18 cellular contexts compared by ENCODE assay signal in genomic region chr13:94988654-94989053, GRCh38.
DNase-seq lines count a peak whose midpoint lies in the region; ATAC-seq and TF ChIP-seq lines count a peak whose summit lies in the region.
"Had no signal": no experiment of that assay in that cellular context is flagged by ENCODE, and none has a peak within 500 bp of the region (broad histone marks: within the 10 kb centered on the region; RNA-seq: fewer than 3 reads in every experiment).

No MANE protein-coding gene starts in this region.

- no peaks in the 10 kb centered on the region for H3K36me3 ChIP-seq in A673 (ENCODE audit: insufficient read depth, low read length, poor library complexity, severe bottlenecking)
- H3K36me3 ChIP-seq: breast epithelium had no signal

- in situ Hi-C loops in ACHN (cut with HindIII; ENCODE audit: low pct_ligation_motif_present, low pct_unique_long_range_greater_than_20kb, low sequenced_read_pairs): no loop called here

- no peak overlapping the region for H3K27ac ChIP-seq in A673 (ENCODE audit: low read depth, low read length, poor library complexity, severe bottlenecking)
- H3K27ac ChIP-seq: breast epithelium, hepatocyte had no signal

- peaks cover 7% of the 10 kb centered on the region for H3K27me3 ChIP-seq in A673 (replicated peaks; ENCODE audit: insufficient read depth, low read depth, low read length, poor library complexity)
- H3K27me3 ChIP-seq: breast epithelium, hepatocyte had no signal

- H3K4me3 ChIP-seq in A673 (ENCODE audit: low read depth, low read length, poor library complexity, severe bottlenecking): no peak overlapping the region
- H3K4me3 ChIP-seq: breast epithelium, hepatocyte had no signal

- peak; percentile 18 for DNase-seq in A673 (ENCODE audit: low spot score)
- peak; percentile 4 for DNase-seq in NCI-H510A (lab: John Stamatoyannopoulos, UW)
- peak; percentile 9 for DNase-seq in dermis blood vessel endothelial cell
- DNase-seq in Right ventricle myocardium superior: no peak
- DNase-seq in dedifferentiated amniotic fluid mesenchymal stem cell (ENCODE audit: extremely low spot score): no peak
- DNase-seq in ACHN: no peak
- DNase-seq: activated CD8-positive, alpha-beta memory T cell treated with anti-CD3 and anti-CD28 coated beads, Interleukin-2, amount 10 ng/mL, durations not matched to agents 7 days and 5 days; activated naive CD4-positive, alpha-beta T cell treated with Interleukin-2 at 50 U/mL for 16 hours; C1 segment of cervical spinal cord; GOT3; NCI-H524; stimulated activated naive CD4-positive, alpha-beta T cell had no signal

- POLR2A ChIA-PET in A673 (lab: Charles Lee; ENCODE audit: low non-redundant PET): no interaction called here

- ATAC-seq in GM19351 (IDR thresholded peaks at IDR 0.05; ENCODE audit: unreplicated experiment): peak; percentile 55
- ATAC-seq in HG03432 (IDR thresholded peaks at IDR 0.05; ENCODE audit: unreplicated experiment): no peak
- no peak for ATAC-seq in Right ventricle myocardium superior (ENCODE audit: poor library complexity)
- ATAC-seq: activated CD8-positive, alpha-beta memory T cell treated with anti-CD3 and anti-CD28 coated beads, Interleukin-2, amount 10 ng/mL, durations not matched to agents 7 days and 5 days; Right ventricle myocardium inferior; sciatic nerve had no signal

- BruUV-seq in A673 (replicated peaks; lab: Mats Ljungman, UMichigan): no TSS peak

- 0 out of 2 replicates have a peak, but pooled peaks have one; percentile 16 for TF ChIP-seq CTCF in A673 (conservative IDR thresholded peaks at IDR 0.05; ENCODE audit: low read depth, low read length)

- H3K9me3 ChIP-seq in A673 (ENCODE audit: low read depth, low read length, poor library complexity, severe bottlenecking): no peaks in the 10 kb centered on the region
- H3K9me3 ChIP-seq: breast epithelium had no signal

- intact Hi-C loops in A673 (cut with micrococcal nuclease; ENCODE audit: unreplicated experiment): no loop called here
- intact Hi-C loops in Right ventricle myocardium superior (cut with DNase I): no loop called here

- CTCF ChIA-PET in A673 (lab: Charles Lee): interaction anchor here (0.5 kb wide), 1 partner anchor 392 kb away, joined by 7 read pairs; no protein-coding TSS in a partner anchor

- H3K4me1 ChIP-seq in A673 (ENCODE audit: insufficient read depth, low read length, poor library complexity, severe bottlenecking): no peaks in the 10 kb centered on the region
- H3K4me1 ChIP-seq: breast epithelium had no signal

Comparison
In these comparisons a context has a peak if more than half of its experiments do, and no peak if none do; other contexts are left out.
1. DNase-seq: peak in A673 (single experiment), NCI-H510A (single experiment) and dermis blood vessel endothelial cell (single experiment); none in Right ventricle myocardium superior (single experiment), dedifferentiated amniotic fluid mesenchymal stem cell (single experiment) and ACHN (single experiment).